Comparison of ENCODE assay signal across 39 cellular contexts in the genomic region with DNA sequence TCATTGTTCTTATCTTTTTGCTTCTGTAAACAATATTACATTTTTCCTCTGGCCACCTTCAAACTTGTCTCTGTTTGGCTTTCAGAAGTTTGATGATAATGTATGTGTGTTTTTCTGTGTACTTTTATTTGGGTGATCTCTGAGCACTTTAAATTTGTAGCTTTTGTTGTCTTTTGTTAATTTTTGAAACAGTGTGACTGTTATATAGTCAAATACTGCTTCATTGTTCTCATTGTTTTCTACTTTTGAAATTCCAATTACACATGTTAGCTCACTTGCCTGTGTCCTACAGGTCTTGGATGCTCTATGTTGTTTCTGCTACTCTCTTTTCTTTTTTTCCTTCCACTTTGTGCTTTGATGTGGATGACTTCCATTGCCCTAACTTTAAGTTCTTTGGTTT.
"Had no signal": no experiment of that assay in that cellular context is flagged by ENCODE, and none has a peak within 500 bp of the region (broad histone marks: within the 10 kb centered on the region; RNA-seq: fewer than 3 reads in every experiment).

No MANE protein-coding gene starts in this region.

- H3K27ac Mint-ChIP-seq: activated B cell treated with CpG ODN at 0.5 μM for 24 hours; activated CD4-positive, alpha-beta memory T cell treated with anti-CD3 and anti-CD28 coated beads, Interleukin-2, amount 10 ng/mL, durations not matched to agents 7 days and 5 days; activated CD8-positive, alpha-beta memory T cell treated with anti-CD3 and anti-CD28 coated beads, Interleukin-2, amount 10 ng/mL, durations not matched to agents 7 days and 5 days; activated naive CD4-positive, alpha-beta T cell treated with anti-CD3 and anti-CD28 coated beads, Interleukin-2, amount 10 ng/mL, durations not matched to agents 7 days and 5 days; activated naive CD8-positive, alpha-beta T cell; activated naive CD8-positive, alpha-beta T cell treated with anti-CD3 and anti-CD28 coated beads, Interleukin-2, amount 50 U/mL, for 24 hours had no signal

- H3K4me1 Mint-ChIP-seq: activated B cell treated with CpG ODN at 0.5 μM for 24 hours; activated CD4-positive, alpha-beta memory T cell treated with anti-CD3 and anti-CD28 coated beads, Interleukin-2, amount 10 ng/mL, durations not matched to agents 7 days and 5 days; activated CD8-positive, alpha-beta memory T cell treated with anti-CD3 and anti-CD28 coated beads, Interleukin-2, amount 10 ng/mL, durations not matched to agents 7 days and 5 days; activated naive CD4-positive, alpha-beta T cell treated with anti-CD3 and anti-CD28 coated beads, Interleukin-2, amount 10 ng/mL, durations not matched to agents 7 days and 5 days; activated naive CD8-positive, alpha-beta T cell treated with anti-CD3 and anti-CD28 coated beads, Interleukin-2, amount 50 U/mL, for 24 hours had no signal

- H3K9me3 Mint-ChIP-seq: activated B cell treated with CpG ODN at 0.5 μM for 24 hours had no signal

- H3K4me3 Mint-ChIP-seq: activated B cell treated with CpG ODN at 0.5 μM for 24 hours; activated CD4-positive, alpha-beta memory T cell treated with anti-CD3 and anti-CD28 coated beads, Interleukin-2, amount 10 ng/mL, durations not matched to agents 7 days and 5 days; activated CD8-positive, alpha-beta memory T cell treated with anti-CD3 and anti-CD28 coated beads, Interleukin-2, amount 10 ng/mL, durations not matched to agents 7 days and 5 days; activated naive CD4-positive, alpha-beta T cell treated with anti-CD3 and anti-CD28 coated beads, Interleukin-2, amount 10 ng/mL, durations not matched to agents 7 days and 5 days; activated naive CD8-positive, alpha-beta T cell; activated naive CD8-positive, alpha-beta T cell treated with anti-CD3 and anti-CD28 coated beads, Interleukin-2, amount 50 U/mL, for 24 hours had no signal

- H3K36me3 Mint-ChIP-seq: activated CD8-positive, alpha-beta memory T cell treated with anti-CD3 and anti-CD28 coated beads, Interleukin-2, amount 10 ng/mL, durations not matched to agents 7 days and 5 days; activated naive CD4-positive, alpha-beta T cell treated with anti-CD3 and anti-CD28 coated beads, Interleukin-2, amount 10 ng/mL, durations not matched to agents 7 days and 5 days; activated naive CD8-positive, alpha-beta T cell had no signal

- H3K4me1 ChIP-seq: Peyer's patch had no signal

- H3K36me3 ChIP-seq: brain microvascular endothelial cell, Peyer's patch had no signal

- H3K9ac ChIP-seq: KMS-11 had no signal

- H3K27me3 Mint-ChIP-seq: activated B cell treated with CpG ODN at 0.5 μM for 24 hours; activated CD4-positive, alpha-beta memory T cell treated with anti-CD3 and anti-CD28 coated beads, Interleukin-2, amount 10 ng/mL, durations not matched to agents 7 days and 5 days; activated CD8-positive, alpha-beta memory T cell treated with anti-CD3 and anti-CD28 coated beads, Interleukin-2, amount 10 ng/mL, durations not matched to agents 7 days and 5 days; activated naive CD4-positive, alpha-beta T cell treated with anti-CD3 and anti-CD28 coated beads, Interleukin-2, amount 10 ng/mL, durations not matched to agents 7 days and 5 days; activated naive CD8-positive, alpha-beta T cell; activated naive CD8-positive, alpha-beta T cell treated with anti-CD3 and anti-CD28 coated beads, Interleukin-2, amount 50 U/mL, for 24 hours had no signal

- H3K4me2 ChIP-seq: KMS-11 had no signal

- H3K4me3 ChIP-seq: Peyer's patch had no signal

- DNase-seq: activated B cell treated with CpG ODN at 0.5 μM for 24 hours; activated CD4-positive, alpha-beta memory T cell treated with anti-CD3 and anti-CD28 coated beads, Interleukin-2, amount 10 ng/mL, durations not matched to agents 7 days and 5 days; activated CD4-positive, alpha-beta T cell treated with anti-CD3 and anti-CD28 coated beads for 4 hours; activated CD4-positive, alpha-beta T cell treated with anti-CD3 and anti-CD28 coated beads, Interleukin-2, amount 50 U/mL, for 1 hour; activated CD4-positive, CD25-positive, alpha-beta regulatory T cell treated with anti-CD3 and anti-CD28 coated beads, Interleukin-2, amount 50 U/mL, for 72 hours; activated CD8-positive, alpha-beta memory T cell treated with anti-CD3 and anti-CD28 coated beads for 24 hours; activated CD8-positive, alpha-beta memory T cell treated with anti-CD3 and anti-CD28 coated beads, Interleukin-2, amount 10 ng/mL, durations not matched to agents 7 days and 5 days; activated CD8-positive, alpha-beta memory T cell treated with anti-CD3 and anti-CD28 coated beads, Interleukin-2, amount 50 U/mL, for 48 hours; activated effector memory CD4-positive, alpha-beta T cell treated with Interleukin-2 at 50 U/mL for 16 hours; activated naive CD4-positive, alpha-beta T cell treated with anti-CD3 and anti-CD28 coated beads, Interleukin-2, amount 10 ng/mL, durations not matched to agents 7 days and 5 days; activated naive CD8-positive, alpha-beta T cell treated with anti-CD3 and anti-CD28 coated beads, Interleukin-2, amount 50 U/mL, for 24 hours; activated T-cell treated with anti-CD3 and anti-CD28 coated beads, Interleukin-2, amount 50 U/mL, for 48 hours; aorta; brain microvascular endothelial cell; MM.1S; MV-4-11; NCI-H1092; NCI-H1417; NCI-H146; NCI-H187; NCI-H2029 treated with DMSO at 0.1 percent for 48 hours; NCI-H2107; NCI-H2171; NCI-H510A; NCI-H526; NCI-H748 treated with DMSO at 0.1 percent for 48 hours; NK-92 treated with Interleukin-12 subunit alpha and Interleukin-12 subunit beta, amount 100 ng/mL, for 24 hours; PC-3; Peyer's patch; RPMI8226; SIG-M5; T-helper 1 cell; T-helper 2 cell; T-helper 9 cell had no signal

- ATAC-seq: activated CD8-positive, alpha-beta memory T cell treated with anti-CD3 and anti-CD28 coated beads, Interleukin-2, amount 10 ng/mL, durations not matched to agents 7 days and 5 days; activated naive CD8-positive, alpha-beta T cell treated with anti-CD3 and anti-CD28 coated beads, Interleukin-2, amount 50 U/mL, for 24 hours; PC-3; Right ventricle myocardium inferior; SK-N-SH treated with all-trans-retinoic acid at 6 μM for 48 hours had no signal

- H3K27ac ChIP-seq: brain microvascular endothelial cell, KMS-11, Peyer's patch, VCaP had no signal

- H3K27me3 ChIP-seq: brain microvascular endothelial cell, Peyer's patch had no signal
